ENCODE assay signal across 37 cellular contexts in genomic region chr11:110724358-110724757, GRCh38. TPM values are rescaled to one million over a fixed set of nuclear protein-coding genes. Genes with fewer than 3 reads are reported as not detected.
"Had no signal": no experiment of that assay in that cellular context is flagged by ENCODE, and none has a peak within 500 bp of the region (broad histone marks: within the 10 kb centered on the region; RNA-seq: fewer than 3 reads in every experiment).

No MANE protein-coding gene starts in this region.

- DNase-seq: Karpas-422, Kasumi-1, MG63, MM.1S, MV-4-11, NCI-H1048, NCI-H1092, NCI-H1092 treated with DMSO at 0.1 percent for 48 hours, NCI-H1105, NCI-H1105 treated with DMSO at 0.1 percent for 48 hours, NCI-H1417, NCI-H1417 treated with DMSO at 0.1 percent for 48 hours, NCI-H1436, NCI-H1436 treated with DMSO at 0.1 percent for 48 hours, NCI-H146, NCI-H1694, NCI-H1694 treated with DMSO at 0.1 percent for 48 hours, NCI-H187, NCI-H187 treated with DMSO at 0.1 percent for 48 hours, NCI-H1930, NCI-H2029, NCI-H2029 treated with DMSO at 0.1 percent for 48 hours, NCI-H2081, NCI-H2081 treated with DMSO at 0.1 percent for 48 hours, NCI-H2107, NCI-H2171, NCI-H2171 treated with DMSO at 0.1 percent for 48 hours, NCI-H2227 treated with DMSO at 0.1 percent for 48 hours, NCI-H226, NCI-H345, NCI-H446, NCI-H446 treated with DMSO at 0.1 percent for 48 hours, NCI-H510A, NCI-H510A treated with DMSO at 0.1 percent for 48 hours, NCI-H524 had no signal

- H3K4me3 ChIP-seq: MG63 had no signal

- H3K36me3 ChIP-seq: MG63 had no signal

RNA-seq across cellular contexts. Expression of gene ARHGAP20, which starts 12.1 kb away (rescaled TPM):
- total RNA-seq: MCF 10A, NCI-H460 had no signal
